In genomic region chr15:43105077-43105769, GRCh38 we compare ENCODE assay signal across 8 cellular contexts. TPM values are rescaled to one million over a fixed set of nuclear protein-coding genes. Genes with fewer than 3 reads are reported as not detected.
A peak's percentile ranks its signal among the peaks of the same experiment; 100 is the strongest.
DNase-seq lines count a peak whose midpoint lies in the region; ATAC-seq lines count a peak whose summit lies in the region.

No MANE protein-coding gene starts in this region.

- H3K4me3 Mint-ChIP-seq in naive thymus-derived CD8-positive, alpha-beta T cell = peak overlapping the region; percentile 89 to 99 (median 96)

- H3K27me3 Mint-ChIP-seq in naive thymus-derived CD8-positive, alpha-beta T cell = peaks cover 0 to 3% (median 0%) of the 10 kb centered on the region in 5 donors

- ATAC-seq in Right ventricle myocardium inferior (peak; percentile 41), esophagus mucosa (peak; percentile 30)
- ATAC-seq in naive thymus-derived CD8-positive, alpha-beta T cell = peak; percentile 46 to 49

- DNase-seq in Right ventricle myocardium inferior (ENCODE audit: missing footprints) (no peak), cardiac septum (ENCODE audit: low spot score) (no peak), HPDE6-E6E7 (ENCODE audit: extremely low spot score) (peak; percentile 13), amniotic stem cell (lab: John Stamatoyannopoulos, UW) (no peak), pons (ENCODE audit: low spot score) (no peak)
- peak; percentile 25 for DNase-seq in activated CD4-positive, alpha-beta T cell treated with anti-CD3 and anti-CD28 coated beads, Interleukin-2, amount 50 U/mL, for 1 hour
- no peak for DNase-seq in naive thymus-derived CD8-positive, alpha-beta T cell

- H3K9me3 Mint-ChIP-seq in naive thymus-derived CD8-positive, alpha-beta T cell = no peaks in the 10 kb centered on the region

- POLR2A ChIA-PET in naive thymus-derived CD8-positive, alpha-beta T cell (lab: Charles Lee) = interaction anchor here (1.0 to 1.8 kb wide), 3 partner anchors 17 to 614 kb away, joined by 4 to 13 read pairs (median 9); partner anchors contain the start of genes TMEM62 and ZNF106

- H3K36me3 Mint-ChIP-seq in naive thymus-derived CD8-positive, alpha-beta T cell = peaks cover 2 to 29% (median 8%) of the 10 kb centered on the region in 3 donors

- H3K27ac Mint-ChIP-seq in naive thymus-derived CD8-positive, alpha-beta T cell = peak overlapping the region; percentile 97 to 99 (median 98)

- H3K4me1 Mint-ChIP-seq in naive thymus-derived CD8-positive, alpha-beta T cell = peaks cover 40 to 63% (median 56%) of the 10 kb centered on the region in 4 donors

- intact Hi-C loops in Right ventricle myocardium inferior (cut with DNase I) = no loop called here
- intact Hi-C loops in cardiac septum (cut with DNase I) = loop anchor here (5.0 kb wide), 1 partner anchor 82 kb away; the partner anchor contains the start of gene CCNDBP1

RNA-seq across cellular contexts. Expression of gene UBR1, which starts 0.6 kb away (rescaled TPM):
- total RNA-seq in Right ventricle myocardium inferior = 20.2 TPM
- total RNA-seq in cardiac septum = 34.6 TPM
- 9.1 TPM for total RNA-seq in esophagus mucosa
- total RNA-seq in naive thymus-derived CD8-positive, alpha-beta T cell = 10 to 100 TPM; 48.0 to 52.4 TPM
- polyA plus RNA-seq in naive thymus-derived CD8-positive, alpha-beta T cell = 10 to 100 TPM; 16.1 to 20.8 (median 17.2) TPM

RNA-seq across cellular contexts. Expression of gene TMEM62, which starts 28.2 kb away (rescaled TPM):
- total RNA-seq in Right ventricle myocardium inferior = 11.7 TPM
- 9.3 TPM for total RNA-seq in cardiac septum
- total RNA-seq in esophagus mucosa = 11.8 TPM
- total RNA-seq in naive thymus-derived CD8-positive, alpha-beta T cell = 10 to 100 TPM; 16.7 to 17.3 TPM
- 1 to 10 TPM; 1.6 to 5.8 (median 5.4) TPM for polyA plus RNA-seq in naive thymus-derived CD8-positive, alpha-beta T cell

Comparison
In these comparisons a context has a peak if more than half of its experiments do, and no peak if none do; other contexts are left out.
1. DNase-seq: peak in HPDE6-E6E7 (single experiment) and activated CD4-positive, alpha-beta T cell treated with anti-CD3 and anti-CD28 coated beads, Interleukin-2, amount 50 U/mL, for 1 hour (single experiment); none in Right ventricle myocardium inferior (single experiment), cardiac septum (single experiment), naive thymus-derived CD8-positive, alpha-beta T cell (0 of 10), amniotic stem cell (single experiment) and pons (single experiment).
2. Peak in every context shown above with its lines, with median percentiles within 50 percentile points of each other: ATAC-seq.